21 cellular contexts compared by ENCODE assay signal in genomic region chr9:124558777-124559470, GRCh38. TPM values are rescaled to one million over a fixed set of nuclear protein-coding genes. Genes with fewer than 3 reads are reported as not detected.
DNase-seq lines count a peak whose midpoint lies in the region; ATAC-seq, FAIRE-seq and TF ChIP-seq lines count a peak whose summit lies in the region.
"Had no signal": no experiment of that assay in that cellular context is flagged by ENCODE, and none has a peak within 500 bp of the region (broad histone marks: within the 10 kb centered on the region; RNA-seq: fewer than 3 reads in every experiment).

No MANE protein-coding gene starts in this region.

- H3K36me3 ChIP-seq in BLaER1 (no peaks in the 10 kb centered on the region), K562 (ENCODE audit: control insufficient read depth, insufficient read depth, low read length) (peaks cover 8% of the 10 kb centered on the region; the same call in 2 of the 3 replicates), mucosa of descending colon (ENCODE audit: low read depth) (no peaks in the 10 kb centered on the region)

- POLR2A ChIA-PET in K562 (lab: Yijun Ruan, JAX): interaction anchor here (0.6 kb wide), 1 partner anchor 200 kb away, joined by 3 read pairs; no protein-coding TSS in a partner anchor

- TF ChIP-seq EP300 in K562 (IDR thresholded peaks at IDR 0.05; ENCODE audit: low read length): peak; percentile 86

- no peak overlapping the region for H3K27ac Mint-ChIP-seq in nephron progenitor cell
- H3K27ac Mint-ChIP-seq: CD4-positive, alpha-beta memory T cell had no signal

- peaks cover 20% of the 10 kb centered on the region for H3K36me3 Mint-ChIP-seq in nephron progenitor cell (ENCODE audit: low read depth)
- H3K36me3 Mint-ChIP-seq: CD4-positive, alpha-beta memory T cell had no signal

- H3K79me2 ChIP-seq in K562 (ENCODE audit: control insufficient read depth, insufficient read depth, low read length): 0 out of 3 replicates have a peak, but pooled peaks cover 4% of the 10 kb centered on the region

- no peak overlapping the region for H3K4me3 Mint-ChIP-seq in nephron progenitor cell
- H3K4me3 Mint-ChIP-seq: CD4-positive, alpha-beta memory T cell had no signal

- no peaks in the 10 kb centered on the region for H3K27me3 ChIP-seq in BLaER1
- no peaks in the 10 kb centered on the region for H3K27me3 ChIP-seq in K562 (ENCODE audit: control insufficient read depth in 2 of 2, insufficient read depth in 2 of 2, low read length in 2 of 2)

- peak; percentile 61 for DNase-seq in OCI-M1 (lab: John Stamatoyannopoulos, UW)
- DNase-seq in K562 (ENCODE audit: extremely low read depth in 1 of 4, low spot score in 3 of 4): peak in 2 of 4 experiments; percentile 22 to 44
- no peak for DNase-seq in mucosa of descending colon
- no peak for DNase-seq in GM20000 (ENCODE audit: low spot score)
- DNase-seq in NCI-H526 treated with DMSO at 0.1 percent for 48 hours (lab: John Stamatoyannopoulos, UW): no peak
- no peak for DNase-seq in nephron progenitor cell
- DNase-seq in MV-4-11 (lab: John Stamatoyannopoulos, UW): no peak
- DNase-seq: 8988T; CD4-positive, alpha-beta memory T cell; COR-L47; DMS153; DMS79 treated with DMSO at 0.1 percent for 48 hours had no signal

- H3K9me3 Mint-ChIP-seq in nephron progenitor cell: no peaks in the 10 kb centered on the region
- H3K9me3 Mint-ChIP-seq: CD4-positive, alpha-beta memory T cell had no signal

- ATAC-seq in K562 (peak; percentile 37; the same call in 2 of the 3 replicates), mucosa of descending colon (peak; percentile 25)
- ATAC-seq: HCT116 had no signal

- H3K27me3 Mint-ChIP-seq in nephron progenitor cell (ENCODE audit: low read depth, poor library complexity): no peaks in the 10 kb centered on the region

- H2AFZ ChIP-seq in K562 (ENCODE audit: low read depth, low read length): no peak overlapping the region

- H3K9ac ChIP-seq in BLaER1 (no peak overlapping the region), K562 (ENCODE audit: insufficient read depth in 1 of 2, low read depth in 2 of 2, low read length in 2 of 2) (no peak overlapping the region)

- H3K9me1 ChIP-seq in K562 (ENCODE audit: control insufficient read depth, insufficient read depth, low read length): no peaks in the 10 kb centered on the region

- H4K20me1 ChIP-seq in BLaER1: no peaks in the 10 kb centered on the region
- H4K20me1 ChIP-seq in K562 (replicated peaks; ENCODE audit: control insufficient read depth, insufficient read depth, low read length): peaks cover 6% of the 10 kb centered on the region; the same call in 1 of the 2 replicates

- peaks cover 18% of the 10 kb centered on the region for H3K4me1 ChIP-seq in BLaER1
- peaks cover 5 to 20% of the 10 kb centered on the region in 2 experiments for H3K4me1 ChIP-seq in K562 (replicated peaks in 1 of 2; ENCODE audit: control insufficient read depth in 2 of 2, insufficient read depth in 2 of 2, low read length in 2 of 2)
- H3K4me1 ChIP-seq in mucosa of descending colon (ENCODE audit: low read depth): no peaks in the 10 kb centered on the region

- H3K9me3 ChIP-seq in BLaER1 (no peaks in the 10 kb centered on the region), K562 (replicated peaks; ENCODE audit: control insufficient read depth, insufficient read depth, low read depth, low read length) (no peaks in the 10 kb centered on the region), mucosa of descending colon (no peaks in the 10 kb centered on the region)

- in situ Hi-C loops in K562 (cut with MboI): no loop called here

- H3K4me2 ChIP-seq in BLaER1 (peak overlapping the region; percentile 35; the same call in 1 of the 2 replicates), K562 (ENCODE audit: insufficient read depth, low read length) (no peak overlapping the region)

- BruUV-seq in K562 (replicated peaks; lab: Mats Ljungman, UMichigan): TSS peak; percentile 21

- TF ChIP-seq POLR2A in K562 (conservative IDR thresholded peaks at IDR 0.05): no peak

- no peak for TF ChIP-seq RAD21 in K562 (CRISPR knock-in tag; conservative IDR thresholded peaks at IDR 0.05 in 1 of 2, IDR thresholded peaks at IDR 0.05 in 1 of 2)

- H3K27ac ChIP-seq in BLaER1 (no peak overlapping the region), K562 (ENCODE audit: extremely low read depth, low read depth, low read length) (no peak overlapping the region)
- H3K27ac ChIP-seq: C4-2B had no signal

- TF ChIP-seq CTCF in K562 (IDR thresholded peaks at IDR 0.05 in 2 of 3, conservative IDR thresholded peaks at IDR 0.05 in 1 of 3; ENCODE audit: insufficient read depth in 2 of 3, low read depth in 1 of 3, low read length in 3 of 3): no peak
- TF ChIP-seq CTCF in mucosa of descending colon (IDR thresholded peaks at IDR 0.05): no peak
- no peak for TF ChIP-seq CTCF in GM20000 (IDR thresholded peaks at IDR 0.05; ENCODE audit: extremely low read depth, missing control alignments)
- TF ChIP-seq CTCF in nephron progenitor cell (IDR thresholded peaks at IDR 0.05): no peak

- CTCF ChIA-PET in K562 (lab: Yijun Ruan, JAX; ENCODE audit: low intra/inter-chr PET ratio): interaction anchor here (0.5 kb wide), 1 partner anchor 106 kb away, joined by 4 read pairs; no protein-coding TSS in a partner anchor

- H3K4me1 Mint-ChIP-seq in nephron progenitor cell: peaks cover 36% of the 10 kb centered on the region
- H3K4me1 Mint-ChIP-seq: CD4-positive, alpha-beta memory T cell had no signal

- H3K4me3 ChIP-seq in BLaER1 (no peak overlapping the region), K562 (no peak overlapping the region), mucosa of descending colon (no peak overlapping the region)

- 56% methylated on average over 4 of the region's 4 CpGs for WGBS in K562 (ENCODE audit: insufficient coverage, low coverage, missing lambda C conversion rate)

- intact Hi-C loops in K562 (cut with micrococcal nuclease) (loop anchor here (5.0 kb wide), 1 partner anchor 38 kb away; no protein-coding TSS in a partner anchor), mucosa of descending colon (cut with DNase I, micrococcal nuclease) (no loop called here)

- no peak for FAIRE-seq in K562 (lab: Jason Lieb, UNC)
- FAIRE-seq: D721Med, G401.6, GM12892, GM19239 had no signal

TF ChIP-seq in K562, 482 proteins besides CTCF, POLR2A, EP300 and RAD21 (continues in another document):
- TF ChIP-seq KLF6 (CRISPR knock-in tag; IDR thresholded peaks at IDR 0.05; ENCODE audit: borderline replicate concordance) (no peak), KHSRP (IDR thresholded peaks at IDR 0.05) (peak; percentile 44; the same call in 1 of the 2 replicates), IFI16 (CRISPR knock-in tag; IDR thresholded peaks at IDR 0.05) (no peak), MAX (CRISPR knock-in tag; IDR thresholded peaks at IDR 0.05) (no peak), SMC3 (conservative IDR thresholded peaks at IDR 0.05; ENCODE audit: insufficient read depth, low read depth, low read length) (no peak), ELF1 (tag; IDR thresholded peaks at IDR 0.05) (no peak), POLR2AphosphoS2 (IDR thresholded peaks at IDR 0.05; ENCODE audit: low read length) (no peak), GATA2 (CRISPR knock-in tag; IDR thresholded peaks at IDR 0.05) (peak; percentile 50), MXI1 (IDR thresholded peaks at IDR 0.05; ENCODE audit: low read depth, low read length) (no peak), CCNT2 (IDR thresholded peaks at IDR 0.05; ENCODE audit: borderline replicate concordance, extremely low read depth, insufficient read length, low read depth, low read length) (peak; percentile 58), ZBTB34 (CRISPR knock-in tag; IDR thresholded peaks at IDR 0.05) (no peak), MYC (IDR thresholded peaks at IDR 0.05; ENCODE audit: low read depth, low read length) (0 out of 2 replicates have a peak, but pooled peaks have one; percentile 22), MYC (CRISPR knock-in tag; IDR thresholded peaks at IDR 0.05; ENCODE audit: borderline replicate concordance, low read depth) (no peak), ZNF232 (CRISPR knock-in tag; IDR thresholded peaks at IDR 0.05) (no peak), ARNT (IDR thresholded peaks at IDR 0.05) (no peak), ARHGAP35 (IDR thresholded peaks at IDR 0.05; ENCODE audit: partially characterized antibody) (no peak)

RNA-seq across cellular contexts. Expression of gene NR5A1, which starts 51.7 kb away (rescaled TPM):
- total RNA-seq in K562 (2011; cell fraction: chromatin; rRNA removed; ENCODE audit: low replicate concordance): 0.65 TPM in 1 of 2 replicates, not detected in the other
- not detected in 2 replicates for total RNA-seq in K562 (2011; cell fraction: nucleolus; rRNA removed)
- 0.15 TPM in 1 of 2 replicates, not detected in the other for total RNA-seq in K562 (2011; cell fraction: nucleoplasm; rRNA removed)
- total RNA-seq in K562 (2014; rRNA removed) (0.32 TPM in 1 of 2 replicates, not detected in the other), K562 (2014; rRNA removed; fragmentation: Illumina TruSeq; extraction: Trizol) (not detected in 2 replicates), K562 (2015; rRNA removed; fragmentation: Illumina TruSeq; extraction: Trizol) (not detected in 2 replicates), K562 (2021) (0.20 and 0.40 TPM in 2 replicates), mucosa of descending colon (under 1 TPM in 1 of 3 donors, not detected in 2; 0.12 TPM)
- polyA plus RNA-seq in K562 (2011; rRNA removed) (0.11 TPM in 1 of 2 replicates, not detected in the other), K562 (2014; fragmentation: Illumina TruSeq; extraction: Trizol) (not detected in 2 replicates), K562 (2014; fragmentation: Nextera tagmentation; extraction: Ambion mirVana) (not detected), K562 (2014; rRNA removed) (not detected in 2 replicates)
- polyA plus RNA-seq in K562 (2011; cell fraction: cytosol; rRNA removed): 0.49 TPM in 1 of 2 replicates, not detected in the other
- polyA plus RNA-seq in K562 (2011; cell fraction: nucleus; rRNA removed): 0.26 TPM in 1 of 2 replicates, not detected in the other
- not detected in 2 replicates for polyA plus RNA-seq in K562 (2012)
- polyA minus RNA-seq in K562 (2011; rRNA and poly(A)+ RNA removed): not detected in 2 replicates
- polyA minus RNA-seq in K562 (2011; cell fraction: cytosol; rRNA and poly(A)+ RNA removed): not detected in 2 replicates
- 0.27 TPM in 1 of 2 replicates, not detected in the other for polyA minus RNA-seq in K562 (2011; cell fraction: nucleus; rRNA and poly(A)+ RNA removed)
- total RNA-seq: CD4-positive, alpha-beta memory T cell; H4; IMR-90 had no signal
- polyA plus RNA-seq: CD4-positive, alpha-beta memory T cell; IMR-90 had no signal
